In genomic region chr5:96843140-96843539, GRCh38 we compare ENCODE assay signal across 2 cellular contexts.
TF ChIP-seq lines count a peak whose summit lies in the region.

No MANE protein-coding gene starts in this region.

TF ChIP-seq in SK-N-SH, 30 proteins besides CTCF, POLR2A, EP300 and RAD21 (continued from another document):
- TF ChIP-seq USF1 (IDR thresholded peaks at IDR 0.05; ENCODE audit: borderline replicate concordance, low read depth) (no peak), GATA2 (CRISPR knock-in tag; IDR thresholded peaks at IDR 0.05) (no peak), FOXM1 (IDR thresholded peaks at IDR 0.05; ENCODE audit: low read depth) (no peak), GABPA (IDR thresholded peaks at IDR 0.05; ENCODE audit: low read depth) (no peak), MXI1 (IDR thresholded peaks at IDR 0.05; ENCODE audit: low read depth, low read length) (no peak), IRF3 (IDR thresholded peaks at IDR 0.05; ENCODE audit: low read depth, low read length) (no peak)
TF ChIP-seq in SK-N-SH: peak in this region for 0.

TF ChIP-seq in SK-N-SH treated with all-trans-retinoic acid at 6 μM for 48 hours, 23 proteins besides CTCF, POLR2A, EP300 and RAD21 (continued from another document):
- TF ChIP-seq POU6F1 (CRISPR knock-in tag; IDR thresholded peaks at IDR 0.05; ENCODE audit: borderline replicate concordance, low read depth) = no peak
- no peak for TF ChIP-seq BACH2 (CRISPR knock-in tag; IDR thresholded peaks at IDR 0.05; ENCODE audit: borderline replicate concordance)
